In the genomic region with DNA sequence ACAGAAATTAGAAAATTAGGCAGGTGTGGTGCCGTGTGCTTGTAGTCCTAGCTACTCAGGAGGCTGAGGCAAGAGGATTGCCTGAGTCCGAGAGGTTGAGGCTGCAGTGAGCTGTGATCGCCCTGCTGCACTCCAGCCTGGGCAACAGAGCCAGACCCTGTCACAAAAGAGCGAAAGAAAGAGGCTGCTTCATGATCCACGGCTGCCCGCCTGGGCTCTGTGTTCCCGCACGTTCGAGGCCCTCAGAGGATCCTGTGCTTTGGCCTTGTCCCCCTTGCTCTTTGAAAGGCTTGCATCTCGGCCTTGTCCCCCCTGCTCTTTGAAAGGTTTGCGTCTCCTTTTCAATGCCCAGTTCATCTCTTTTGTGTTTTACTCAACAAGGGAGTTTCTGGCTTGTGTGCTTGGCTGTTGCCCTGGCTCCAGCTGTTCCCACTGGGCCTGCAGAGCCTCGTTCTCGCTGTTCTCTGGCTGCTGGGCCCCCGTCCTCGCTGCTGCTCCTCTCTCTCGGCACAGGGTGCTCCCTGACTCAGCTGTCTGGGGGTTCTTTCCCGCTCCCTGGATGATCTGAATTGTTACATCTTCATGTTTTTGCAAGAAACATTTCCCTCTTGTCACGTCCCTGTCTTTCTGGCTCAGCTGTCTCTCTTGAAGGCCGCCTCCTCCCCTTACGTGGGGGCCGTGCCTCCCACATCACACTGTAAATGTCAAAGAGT, we compare ENCODE assay signal across 15 cellular contexts. TPM values are rescaled to one million over a fixed set of nuclear protein-coding genes. Genes with fewer than 3 reads are reported as not detected.
A peak's percentile ranks its signal among the peaks of the same experiment; 100 is the strongest.
DNase-seq lines count a peak whose midpoint lies in the region; ATAC-seq and TF ChIP-seq lines count a peak whose summit lies in the region.
"Had no signal": no experiment of that assay in that cellular context is flagged by ENCODE, and none has a peak within 500 bp of the region (broad histone marks: within the 10 kb centered on the region; RNA-seq: fewer than 3 reads in every experiment).

No MANE protein-coding gene starts in this region.

- H3K27me3 ChIP-seq in transverse colon: no peaks in the 10 kb centered on the region
- H3K27me3 ChIP-seq: BE2C had no signal

- H3K27ac ChIP-seq in cingulate gyrus (ENCODE audit: low read depth, low read length) (peak overlapping the region; percentile 83), transverse colon (peak overlapping the region in 3 of 4 donors; percentile 27 to 41 (median 31))

- intact Hi-C loops in left ventricle myocardium superior (cut with micrococcal nuclease): no loop called here
- intact Hi-C loops in transverse colon (cut with DNase I; ENCODE audit: low total_unique reads): no loop called here

- H3K9me3 ChIP-seq in transverse colon: no peaks in the 10 kb centered on the region
- H3K9me3 ChIP-seq: BE2C had no signal

- in situ Hi-C loops in transverse colon (cut with MboI; ENCODE audit: low pct_ligation_motif_present in 1 of 4, low pct_unique_long_range_greater_than_20kb in 1 of 4, low sequenced_read_pairs in 3 of 4): no loop called here

- 63 to 76% methylated on average over 4 to 21 of the region's 21 CpGs for WGBS in transverse colon (ENCODE audit: low coverage in 1 of 2), 2 donors

- no peak for TF ChIP-seq CTCF in transverse colon (IDR thresholded peaks at IDR 0.05)

- peaks cover 0 to 15% (median 0%) of the 10 kb centered on the region in 4 donors for H3K4me1 ChIP-seq in transverse colon
- H3K4me1 ChIP-seq: BE2C had no signal

- DNase-seq in left ventricle myocardium superior (peak; percentile 64), nucleus accumbens (lab: John Stamatoyannopoulos, UW) (peak in 46 of 56 donors; percentile 11 to 86 (median 54)), transverse colon (peak; percentile 36), ecto neural progenitor cell (ENCODE audit: low spot score) (no peak), SKM-1 treated with dmso at 0.1 percent for 144 hours (lab: John Stamatoyannopoulos, UW; ENCODE audit: unreplicated experiment) (no peak)
- DNase-seq: activated gamma-delta T cell treated with Interleukin-2 at 50 U/mL for 16 hours; BE2C; Kasumi-1; NCI-H146; NCI-H524 treated with DMSO at 0.1 percent for 48 hours; PC-3; stimulated activated CD4-positive, alpha-beta T cell treated with anti-CD3 and anti-CD28 coated beads, Interleukin-4, amount 100 ng/mL, for 24 hours; SW 1271 had no signal

- TF ChIP-seq EP300 in transverse colon (IDR thresholded peaks at IDR 0.05; ENCODE audit: low read depth): no peak

- ATAC-seq in left ventricle myocardium superior (peak; percentile 76), HG03565 (IDR thresholded peaks at IDR 0.05; ENCODE audit: unreplicated experiment) (no peak)
- ATAC-seq: PC-3 had no signal

- no peak for TF ChIP-seq POLR2A in transverse colon (IDR thresholded peaks at IDR 0.05)

- no peak overlapping the region for H3K4me3 ChIP-seq in transverse colon

- H3K36me3 ChIP-seq in transverse colon: no peaks in the 10 kb centered on the region
- H3K36me3 ChIP-seq: BE2C had no signal

RNA-seq across cellular contexts. Expression of a gene that starts 45.1 kb away (rescaled TPM):
- total RNA-seq in left ventricle myocardium superior (108 TPM), transverse colon (10 to 100 TPM; 34.8 to 80.8 (median 52.8) TPM)

Comparison
In these comparisons a context has a peak if more than half of its experiments do, and no peak if none do; other contexts are left out.
1. DNase-seq: peak in left ventricle myocardium superior (single experiment), nucleus accumbens (46 of 56) and transverse colon (single experiment); none in ecto neural progenitor cell (single experiment) and SKM-1 treated with dmso at 0.1 percent for 144 hours (single experiment).